In genomic region chr10:101272229-101272868, GRCh38 we compare ENCODE assay signal across 9 cellular contexts. TPM values are rescaled to one million over a fixed set of nuclear protein-coding genes. Genes with fewer than 3 reads are reported as not detected.
A peak's percentile ranks its signal among the peaks of the same experiment; 100 is the strongest.
DNase-seq lines count a peak whose midpoint lies in the region; ATAC-seq, FAIRE-seq and TF ChIP-seq lines count a peak whose summit lies in the region.
"Had no signal": no experiment of that assay in that cellular context is flagged by ENCODE, and none has a peak within 500 bp of the region (broad histone marks: within the 10 kb centered on the region; RNA-seq: fewer than 3 reads in every experiment).

No MANE protein-coding gene starts in this region.

- H3K27ac Mint-ChIP-seq in activated T-helper 17 cell treated with anti-CD3 and anti-CD28 coated beads, Interleukin-2, amount 50 U/mL, for 72 hours: no peak overlapping the region
- peak overlapping the region; percentile 66 for H3K27ac Mint-ChIP-seq in type B pancreatic cell

- peaks cover 24% of the 10 kb centered on the region for H3K27me3 Mint-ChIP-seq in activated T-helper 17 cell treated with anti-CD3 and anti-CD28 coated beads, Interleukin-2, amount 50 U/mL, for 72 hours
- peaks cover 47% of the 10 kb centered on the region for H3K27me3 Mint-ChIP-seq in type B pancreatic cell

- H3K9me3 Mint-ChIP-seq in activated T-helper 17 cell treated with anti-CD3 and anti-CD28 coated beads, Interleukin-2, amount 50 U/mL, for 72 hours: no peaks in the 10 kb centered on the region
- H3K9me3 Mint-ChIP-seq in type B pancreatic cell: no peaks in the 10 kb centered on the region

- no peaks in the 10 kb centered on the region for H3K4me1 ChIP-seq in pancreas

- H3K4me1 Mint-ChIP-seq in activated T-helper 17 cell treated with anti-CD3 and anti-CD28 coated beads, Interleukin-2, amount 50 U/mL, for 72 hours: peaks cover 6% of the 10 kb centered on the region
- peaks cover 10% of the 10 kb centered on the region for H3K4me1 Mint-ChIP-seq in type B pancreatic cell (ENCODE audit: unreplicated experiment)

- TF ChIP-seq CTCF in foreskin fibroblast (IDR thresholded peaks at IDR 0.05; ENCODE audit: low read depth, low read length) (peak; percentile 83), pancreas (IDR thresholded peaks at IDR 0.05) (peak; percentile 69 to 72 (median 70)), type B pancreatic cell (conservative IDR thresholded peaks at IDR 0.05) (peak; percentile 85)

- H3K9me3 ChIP-seq in pancreas: no peaks in the 10 kb centered on the region

- H3K4me3 ChIP-seq in foreskin fibroblast (ENCODE audit: low read depth in 1 of 2, low read length in 2 of 2) (no peak overlapping the region), pancreas (no peak overlapping the region)

- DNase-seq in DMS153 (lab: John Stamatoyannopoulos, UW) (peak; percentile 49), HuH-7 (ENCODE audit: low spot score) (peak; percentile 86), RPMI8226 (peak; percentile 66), foreskin fibroblast (peak; percentile 38 to 75), pancreas (peak in 5 of 6 donors; percentile 34 to 79 (median 61)), type B pancreatic cell (ENCODE audit: extremely low spot score, unreplicated experiment) (no peak)

- H3K36me3 Mint-ChIP-seq in activated T-helper 17 cell treated with anti-CD3 and anti-CD28 coated beads, Interleukin-2, amount 50 U/mL, for 72 hours (ENCODE audit: low read depth): no peaks in the 10 kb centered on the region
- no peaks in the 10 kb centered on the region for H3K36me3 Mint-ChIP-seq in type B pancreatic cell

- no peaks in the 10 kb centered on the region for H3K27me3 ChIP-seq in pancreas

- H3K27ac ChIP-seq in pancreas: no peak overlapping the region

- H3K4me3 Mint-ChIP-seq in activated T-helper 17 cell treated with anti-CD3 and anti-CD28 coated beads, Interleukin-2, amount 50 U/mL, for 72 hours: no peak overlapping the region
- H3K4me3 Mint-ChIP-seq in type B pancreatic cell: peak overlapping the region; percentile 11

- no peak for FAIRE-seq in pancreas (lab: Jason Lieb, UNC)

- 30 to 38% methylated on average over 13 of the region's 13 CpGs for WGBS in pancreas, 2 donors

- intact Hi-C loops in pancreas (cut with DNase I): loop anchor here in 1 of 3 donors (10.0 kb wide), 1 partner anchor 302 kb away; no protein-coding TSS in a partner anchor

- no peaks in the 10 kb centered on the region for H3K36me3 ChIP-seq in pancreas

- peak; percentile 73 for ATAC-seq in activated T-helper 17 cell treated with anti-CD3 and anti-CD28 coated beads, Interleukin-2, amount 50 U/mL, for 72 hours (replicated peaks)
- peak; percentile 86 to 97 (median 93) for ATAC-seq in pancreas
- ATAC-seq in HG02759 (IDR thresholded peaks at IDR 0.05; ENCODE audit: unreplicated experiment): no peak

RNA-seq across cellular contexts. Expression of gene LBX1, which starts 43.1 kb away (rescaled TPM):
- not detected for total RNA-seq in activated T-helper 17 cell treated with anti-CD3 and anti-CD28 coated beads, Interleukin-2, amount 50 U/mL, for 72 hours
- total RNA-seq in pancreas: not detected
- not detected for polyA plus RNA-seq in pancreas
- total RNA-seq in type B pancreatic cell (ENCODE audit: low replicate concordance): 4.7 TPM in 1 of 2 replicates, not detected in the other
- polyA plus RNA-seq: adipose tissue had no signal
